Comparison of ENCODE assay signal across 6 cellular contexts in the genomic region with DNA sequence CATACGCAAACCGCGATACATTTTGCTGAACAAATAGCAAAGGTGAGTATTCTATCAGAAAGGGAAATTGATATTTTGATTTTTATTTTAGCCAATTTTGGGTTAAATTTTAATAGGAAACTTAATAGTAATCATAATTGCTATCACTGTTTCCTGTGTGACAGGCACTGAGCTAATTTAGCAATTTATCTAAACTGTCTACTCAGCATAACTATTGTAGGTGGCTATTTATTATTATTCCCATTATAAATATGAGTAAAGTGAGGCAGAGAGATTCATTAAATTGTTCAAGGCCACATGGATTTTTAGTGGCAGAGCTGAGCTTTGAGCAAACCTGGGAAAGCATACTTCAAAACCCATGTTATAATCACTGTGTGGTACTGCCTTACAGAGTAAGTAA.
"Had no signal": no experiment of that assay in that cellular context is flagged by ENCODE, and none has a peak within 500 bp of the region (broad histone marks: within the 10 kb centered on the region; RNA-seq: fewer than 3 reads in every experiment).

No MANE protein-coding gene starts in this region.

- H3K9ac ChIP-seq: KMS-11 had no signal

- DNase-seq: H7, HCEC 1CT, KBM-7 had no signal

- H3K4me2 ChIP-seq: GM23338, KMS-11 had no signal

- FAIRE-seq: HTR-8/SVneo had no signal

- H2AFZ ChIP-seq: GM23338 had no signal

- H3K27ac ChIP-seq: KMS-11 had no signal

- H3K9me3 Mint-ChIP-seq: GM23338 had no signal

- H3K4me3 ChIP-seq: GM23338 had no signal

- H3K4me1 Mint-ChIP-seq: GM23338 had no signal

- H3K27ac Mint-ChIP-seq: GM23338 had no signal

- ATAC-seq: GM23338 had no signal

- H3K4me3 Mint-ChIP-seq: GM23338 had no signal
